Comparison of ENCODE assay signal across 33 cellular contexts in the genomic region with DNA sequence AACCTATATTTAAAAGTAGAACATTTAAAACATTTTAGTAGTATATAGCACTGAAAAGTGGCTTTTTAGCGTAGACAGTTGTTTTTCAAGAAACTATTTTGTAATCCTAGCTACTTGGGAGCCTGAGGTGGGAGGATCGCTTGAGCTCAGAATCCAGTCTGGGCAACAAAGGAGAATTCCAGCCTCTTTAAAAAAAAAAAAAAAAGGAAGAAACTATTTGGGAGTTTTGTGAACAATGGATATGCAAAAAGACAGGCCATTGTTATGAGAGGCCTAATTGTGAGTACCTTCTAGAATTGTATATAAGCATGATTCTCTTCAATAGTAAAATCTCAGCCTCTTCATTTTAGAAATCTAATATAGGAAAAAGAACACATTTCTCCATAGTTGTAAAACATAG. TPM values are rescaled to one million over a fixed set of nuclear protein-coding genes. Genes with fewer than 3 reads are reported as not detected.
"Had no signal": no experiment of that assay in that cellular context is flagged by ENCODE, and none has a peak within 500 bp of the region (broad histone marks: within the 10 kb centered on the region; RNA-seq: fewer than 3 reads in every experiment).

No MANE protein-coding gene starts in this region.

- H3K27me3 Mint-ChIP-seq: activated CD4-positive, alpha-beta T cell treated with anti-CD3 and anti-CD28 coated beads, Interleukin-2, amount 10 ng/mL, durations not matched to agents 7 days and 5 days; activated naive CD4-positive, alpha-beta T cell treated with anti-CD3 and anti-CD28 coated beads, Interleukin-2, amount 50 U/mL, for 24 hours; activated naive CD8-positive, alpha-beta T cell treated with anti-CD3 and anti-CD28 coated beads, Interleukin-2, amount 10 ng/mL, durations not matched to agents 7 days and 5 days; activated T-cell treated with anti-CD3 and anti-CD28 coated beads, Interleukin-2, amount 50 U/mL, for 24 hours; central memory CD8-positive, alpha-beta T cell had no signal

- H3K4me2 ChIP-seq: SK-N-SH had no signal

- H3K9me3 Mint-ChIP-seq: activated CD4-positive, alpha-beta T cell treated with anti-CD3 and anti-CD28 coated beads, Interleukin-2, amount 10 ng/mL, durations not matched to agents 7 days and 5 days; activated naive CD4-positive, alpha-beta T cell treated with anti-CD3 and anti-CD28 coated beads, Interleukin-2, amount 50 U/mL, for 24 hours; activated naive CD8-positive, alpha-beta T cell treated with anti-CD3 and anti-CD28 coated beads, Interleukin-2, amount 10 ng/mL, durations not matched to agents 7 days and 5 days; activated T-cell treated with anti-CD3 and anti-CD28 coated beads, Interleukin-2, amount 50 U/mL, for 24 hours; activated T-helper 2 cell treated with anti-CD3 and anti-CD28 coated beads, Interferon-gamma antibody, Interleukin-2, Interleukin-4, amounts not matched to agents 10 μg/mL and 5 μg/mL and 100 μg/mL, durations not matched to agents 14 hours and 24 hours and 36 hours; central memory CD8-positive, alpha-beta T cell had no signal

- H3K4me3 ChIP-seq: ascending aorta, cardiac muscle cell, Peyer's patch, SJSA1 had no signal

- H3K27me3 ChIP-seq: ascending aorta, cardiac muscle cell, Peyer's patch, SJSA1 had no signal

- H3K27ac Mint-ChIP-seq: activated CD4-positive, alpha-beta T cell treated with anti-CD3 and anti-CD28 coated beads, Interleukin-2, amount 10 ng/mL, durations not matched to agents 7 days and 5 days; activated CD8-positive, alpha-beta T cell treated with anti-CD3 and anti-CD28 coated beads, Interleukin-2, amount 10 ng/mL, durations not matched to agents 7 days and 5 days; activated naive CD4-positive, alpha-beta T cell treated with anti-CD3 and anti-CD28 coated beads, Interleukin-2, amount 50 U/mL, for 24 hours; activated naive CD8-positive, alpha-beta T cell treated with anti-CD3 and anti-CD28 coated beads, Interleukin-2, amount 10 ng/mL, durations not matched to agents 7 days and 5 days; activated T-cell treated with anti-CD3 and anti-CD28 coated beads, Interleukin-2, amount 50 U/mL, for 24 hours; activated T-helper 2 cell treated with anti-CD3 and anti-CD28 coated beads, Interferon-gamma antibody, Interleukin-2, Interleukin-4, amounts not matched to agents 10 μg/mL and 5 μg/mL and 100 μg/mL, durations not matched to agents 14 hours and 24 hours and 36 hours had no signal

- H3K9ac ChIP-seq: SK-N-SH had no signal

- H3K9me2 ChIP-seq: SK-N-SH had no signal

- H3K4me1 ChIP-seq: Peyer's patch had no signal

- DNase-seq: activated CD4-positive, alpha-beta T cell treated with anti-CD3 and anti-CD28 coated beads for 1 hour; activated CD4-positive, alpha-beta T cell treated with anti-CD3 and anti-CD28 coated beads, Interleukin-2, amount 10 ng/mL, durations not matched to agents 7 days and 5 days; activated CD4-positive, alpha-beta T cell treated with anti-CD3 and anti-CD28 coated beads, Interleukin-2, amount 50 U/mL, for 48 hours; activated CD4-positive, CD25-positive, alpha-beta regulatory T cell; activated CD8-positive, alpha-beta T cell treated with anti-CD3 and anti-CD28 coated beads, Interleukin-2, amount 10 ng/mL, durations not matched to agents 7 days and 5 days; activated gamma-delta T cell; activated naive CD4-positive, alpha-beta T cell treated with Interleukin-2 at 50 U/mL for 16 hours; activated naive CD8-positive, alpha-beta T cell treated with anti-CD3 and anti-CD28 coated beads, Interleukin-2, amount 10 ng/mL, durations not matched to agents 7 days and 5 days; activated T-cell treated with anti-CD3 and anti-CD28 coated beads, Interleukin-2, amount 50 U/mL, for 24 hours; amygdala; Karpas-422; NCI-H1105; NCI-H1417 treated with DMSO at 0.1 percent for 48 hours; NCI-H1694; NCI-H1930; NCI-H2081 treated with DMSO at 0.1 percent for 48 hours; NCI-H345; NCI-H524 treated with DMSO at 0.1 percent for 48 hours; PC-3; Peyer's patch; RPMI8226; SHP77 treated with DMSO at 0.1 percent for 48 hours; SK-N-SH; T-helper 2 cell; T-helper 9 cell had no signal

- H3K27ac ChIP-seq: ascending aorta, cardiac muscle cell, Peyer's patch, SJSA1, VCaP had no signal

- ATAC-seq: activated CD8-positive, alpha-beta T cell treated with anti-CD3 and anti-CD28 coated beads, Interleukin-2, amount 10 ng/mL, durations not matched to agents 7 days and 5 days; PC-3 had no signal

- H3K9me3 ChIP-seq: ascending aorta, Peyer's patch, SJSA1, SK-N-SH had no signal

- H3K4me1 Mint-ChIP-seq: activated CD4-positive, alpha-beta T cell treated with anti-CD3 and anti-CD28 coated beads, Interleukin-2, amount 10 ng/mL, durations not matched to agents 7 days and 5 days; activated naive CD4-positive, alpha-beta T cell treated with anti-CD3 and anti-CD28 coated beads, Interleukin-2, amount 50 U/mL, for 24 hours; activated naive CD8-positive, alpha-beta T cell treated with anti-CD3 and anti-CD28 coated beads, Interleukin-2, amount 10 ng/mL, durations not matched to agents 7 days and 5 days; central memory CD8-positive, alpha-beta T cell had no signal

- H3K4me3 Mint-ChIP-seq: activated CD4-positive, alpha-beta T cell treated with anti-CD3 and anti-CD28 coated beads, Interleukin-2, amount 10 ng/mL, durations not matched to agents 7 days and 5 days; activated CD8-positive, alpha-beta T cell treated with anti-CD3 and anti-CD28 coated beads, Interleukin-2, amount 10 ng/mL, durations not matched to agents 7 days and 5 days; activated naive CD4-positive, alpha-beta T cell treated with anti-CD3 and anti-CD28 coated beads, Interleukin-2, amount 50 U/mL, for 24 hours; activated naive CD8-positive, alpha-beta T cell treated with anti-CD3 and anti-CD28 coated beads, Interleukin-2, amount 10 ng/mL, durations not matched to agents 7 days and 5 days; activated T-cell treated with anti-CD3 and anti-CD28 coated beads, Interleukin-2, amount 50 U/mL, for 24 hours; central memory CD8-positive, alpha-beta T cell had no signal

RNA-seq across cellular contexts. Expression of a gene that starts 17.6 kb away (rescaled TPM):
- total RNA-seq: ascending aorta, cardiac muscle cell, NCI-H460, PC-3, Peyer's patch, SJSA1 had no signal

RNA-seq across cellular contexts. Expression of a gene that starts 34.5 kb away (rescaled TPM):
- total RNA-seq: cardiac muscle cell had no signal

RNA-seq across cellular contexts. Expression of a gene that starts 42.0 kb away (rescaled TPM):
- total RNA-seq: cardiac muscle cell, NCI-H460, PC-3 had no signal
